In the genomic region with DNA sequence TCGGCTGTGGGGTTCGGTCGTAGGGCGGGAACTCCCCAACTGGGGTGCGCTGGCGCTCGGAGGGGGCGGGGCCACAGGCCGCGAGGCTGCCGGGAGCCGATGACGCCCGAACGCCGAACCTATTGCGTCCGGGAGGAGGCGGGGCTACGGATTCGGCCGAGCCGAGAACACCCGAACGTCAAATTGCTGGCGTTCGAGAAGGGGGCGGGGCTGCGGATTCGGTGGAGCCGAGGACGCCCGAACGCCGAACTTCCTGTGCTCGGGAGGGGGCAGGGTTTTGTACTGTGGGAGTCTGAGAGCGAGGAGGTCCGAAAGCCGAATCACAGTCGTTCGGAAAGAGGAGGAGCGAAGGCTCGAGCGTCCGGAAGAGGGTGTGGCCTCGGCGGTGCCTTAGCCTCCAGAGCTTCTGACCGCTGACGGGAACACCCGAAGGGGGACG, we compare ENCODE assay signal across 1 cellular context.
TF ChIP-seq lines count a peak whose summit lies in the region.

No MANE protein-coding gene starts in this region.

TF ChIP-seq in K562, 482 proteins besides CTCF, POLR2A, EP300 and RAD21 (continues in another document):
- TF ChIP-seq, protein P1, sequence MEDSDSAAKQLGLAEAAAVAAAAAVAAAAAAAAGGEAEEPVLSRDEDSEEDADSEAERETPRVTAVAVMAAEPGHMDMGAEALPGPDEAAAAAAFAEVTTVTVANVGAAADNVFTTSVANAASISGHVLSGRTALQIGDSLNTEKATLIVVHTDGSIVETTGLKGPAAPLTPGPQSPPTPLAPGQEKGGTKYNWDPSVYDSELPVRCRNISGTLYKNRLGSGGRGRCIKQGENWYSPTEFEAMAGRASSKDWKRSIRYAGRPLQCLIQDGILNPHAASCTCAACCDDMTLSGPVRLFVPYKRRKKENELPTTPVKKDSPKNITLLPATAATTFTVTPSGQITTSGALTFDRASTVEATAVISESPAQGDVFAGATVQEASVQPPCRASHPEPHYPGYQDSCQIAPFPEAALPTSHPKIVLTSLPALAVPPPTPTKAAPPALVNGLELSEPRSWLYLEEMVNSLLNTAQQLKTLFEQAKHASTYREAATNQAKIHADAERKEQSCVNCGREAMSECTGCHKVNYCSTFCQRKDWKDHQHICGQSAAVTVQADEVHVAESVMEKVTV (CRISPR knock-in tag; IDR thresholded peaks at IDR 0.05) = peak; percentile 100
- TF ChIP-seq, protein P2, sequence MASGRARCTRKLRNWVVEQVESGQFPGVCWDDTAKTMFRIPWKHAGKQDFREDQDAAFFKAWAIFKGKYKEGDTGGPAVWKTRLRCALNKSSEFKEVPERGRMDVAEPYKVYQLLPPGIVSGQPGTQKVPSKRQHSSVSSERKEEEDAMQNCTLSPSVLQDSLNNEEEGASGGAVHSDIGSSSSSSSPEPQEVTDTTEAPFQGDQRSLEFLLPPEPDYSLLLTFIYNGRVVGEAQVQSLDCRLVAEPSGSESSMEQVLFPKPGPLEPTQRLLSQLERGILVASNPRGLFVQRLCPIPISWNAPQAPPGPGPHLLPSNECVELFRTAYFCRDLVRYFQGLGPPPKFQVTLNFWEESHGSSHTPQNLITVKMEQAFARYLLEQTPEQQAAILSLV (tag; IDR thresholded peaks at IDR 0.05) = no peak
- 0 out of 2 replicates have a peak, but pooled peaks have one; percentile 19 for TF ChIP-seq HDGF (IDR thresholded peaks at IDR 0.05)
- no peak for TF ChIP-seq IFI16 (CRISPR knock-in tag; IDR thresholded peaks at IDR 0.05)
- TF ChIP-seq KHSRP (IDR thresholded peaks at IDR 0.05) = no peak
- no peak for TF ChIP-seq KLF10 (CRISPR knock-in tag; IDR thresholded peaks at IDR 0.05)
- TF ChIP-seq, protein P3, sequence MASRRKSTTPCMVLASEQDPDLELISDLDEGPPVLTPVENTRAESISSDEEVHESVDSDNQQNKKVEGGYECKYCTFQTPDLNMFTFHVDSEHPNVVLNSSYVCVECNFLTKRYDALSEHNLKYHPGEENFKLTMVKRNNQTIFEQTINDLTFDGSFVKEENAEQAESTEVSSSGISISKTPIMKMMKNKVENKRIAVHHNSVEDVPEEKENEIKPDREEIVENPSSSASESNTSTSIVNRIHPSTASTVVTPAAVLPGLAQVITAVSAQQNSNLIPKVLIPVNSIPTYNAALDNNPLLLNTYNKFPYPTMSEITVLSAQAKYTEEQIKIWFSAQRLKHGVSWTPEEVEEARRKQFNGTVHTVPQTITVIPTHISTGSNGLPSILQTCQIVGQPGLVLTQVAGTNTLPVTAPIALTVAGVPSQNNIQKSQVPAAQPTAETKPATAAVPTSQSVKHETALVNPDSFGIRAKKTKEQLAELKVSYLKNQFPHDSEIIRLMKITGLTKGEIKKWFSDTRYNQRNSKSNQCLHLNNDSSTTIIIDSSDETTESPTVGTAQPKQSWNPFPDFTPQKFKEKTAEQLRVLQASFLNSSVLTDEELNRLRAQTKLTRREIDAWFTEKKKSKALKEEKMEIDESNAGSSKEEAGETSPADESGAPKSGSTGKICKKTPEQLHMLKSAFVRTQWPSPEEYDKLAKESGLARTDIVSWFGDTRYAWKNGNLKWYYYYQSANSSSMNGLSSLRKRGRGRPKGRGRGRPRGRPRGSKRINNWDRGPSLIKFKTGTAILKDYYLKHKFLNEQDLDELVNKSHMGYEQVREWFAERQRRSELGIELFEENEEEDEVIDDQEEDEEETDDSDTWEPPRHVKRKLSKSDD (conservative IDR thresholded peaks at IDR 0.05; ENCODE audit: low read length) = no peak
- TF ChIP-seq CAMTA2 (CRISPR knock-in tag; conservative IDR thresholded peaks at IDR 0.05) = no peak
- TF ChIP-seq, protein P4, sequence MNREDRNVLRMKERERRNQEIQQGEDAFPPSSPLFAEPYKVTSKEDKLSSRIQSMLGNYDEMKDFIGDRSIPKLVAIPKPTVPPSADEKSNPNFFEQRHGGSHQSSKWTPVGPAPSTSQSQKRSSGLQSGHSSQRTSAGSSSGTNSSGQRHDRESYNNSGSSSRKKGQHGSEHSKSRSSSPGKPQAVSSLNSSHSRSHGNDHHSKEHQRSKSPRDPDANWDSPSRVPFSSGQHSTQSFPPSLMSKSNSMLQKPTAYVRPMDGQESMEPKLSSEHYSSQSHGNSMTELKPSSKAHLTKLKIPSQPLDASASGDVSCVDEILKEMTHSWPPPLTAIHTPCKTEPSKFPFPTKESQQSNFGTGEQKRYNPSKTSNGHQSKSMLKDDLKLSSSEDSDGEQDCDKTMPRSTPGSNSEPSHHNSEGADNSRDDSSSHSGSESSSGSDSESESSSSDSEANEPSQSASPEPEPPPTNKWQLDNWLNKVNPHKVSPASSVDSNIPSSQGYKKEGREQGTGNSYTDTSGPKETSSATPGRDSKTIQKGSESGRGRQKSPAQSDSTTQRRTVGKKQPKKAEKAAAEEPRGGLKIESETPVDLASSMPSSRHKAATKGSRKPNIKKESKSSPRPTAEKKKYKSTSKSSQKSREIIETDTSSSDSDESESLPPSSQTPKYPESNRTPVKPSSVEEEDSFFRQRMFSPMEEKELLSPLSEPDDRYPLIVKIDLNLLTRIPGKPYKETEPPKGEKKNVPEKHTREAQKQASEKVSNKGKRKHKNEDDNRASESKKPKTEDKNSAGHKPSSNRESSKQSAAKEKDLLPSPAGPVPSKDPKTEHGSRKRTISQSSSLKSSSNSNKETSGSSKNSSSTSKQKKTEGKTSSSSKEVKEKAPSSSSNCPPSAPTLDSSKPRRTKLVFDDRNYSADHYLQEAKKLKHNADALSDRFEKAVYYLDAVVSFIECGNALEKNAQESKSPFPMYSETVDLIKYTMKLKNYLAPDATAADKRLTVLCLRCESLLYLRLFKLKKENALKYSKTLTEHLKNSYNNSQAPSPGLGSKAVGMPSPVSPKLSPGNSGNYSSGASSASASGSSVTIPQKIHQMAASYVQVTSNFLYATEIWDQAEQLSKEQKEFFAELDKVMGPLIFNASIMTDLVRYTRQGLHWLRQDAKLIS (CRISPR knock-in tag; IDR thresholded peaks at IDR 0.05) = no peak
- no peak for TF ChIP-seq EGR1 (conservative IDR thresholded peaks at IDR 0.05)
- TF ChIP-seq POLR2H (tag; IDR thresholded peaks at IDR 0.05; ENCODE audit: low read depth) = peak; percentile 8; the same call in 1 of the 2 replicates
- no peak for TF ChIP-seq NFXL1 (CRISPR knock-in tag; IDR thresholded peaks at IDR 0.05)
- TF ChIP-seq, protein P5, sequence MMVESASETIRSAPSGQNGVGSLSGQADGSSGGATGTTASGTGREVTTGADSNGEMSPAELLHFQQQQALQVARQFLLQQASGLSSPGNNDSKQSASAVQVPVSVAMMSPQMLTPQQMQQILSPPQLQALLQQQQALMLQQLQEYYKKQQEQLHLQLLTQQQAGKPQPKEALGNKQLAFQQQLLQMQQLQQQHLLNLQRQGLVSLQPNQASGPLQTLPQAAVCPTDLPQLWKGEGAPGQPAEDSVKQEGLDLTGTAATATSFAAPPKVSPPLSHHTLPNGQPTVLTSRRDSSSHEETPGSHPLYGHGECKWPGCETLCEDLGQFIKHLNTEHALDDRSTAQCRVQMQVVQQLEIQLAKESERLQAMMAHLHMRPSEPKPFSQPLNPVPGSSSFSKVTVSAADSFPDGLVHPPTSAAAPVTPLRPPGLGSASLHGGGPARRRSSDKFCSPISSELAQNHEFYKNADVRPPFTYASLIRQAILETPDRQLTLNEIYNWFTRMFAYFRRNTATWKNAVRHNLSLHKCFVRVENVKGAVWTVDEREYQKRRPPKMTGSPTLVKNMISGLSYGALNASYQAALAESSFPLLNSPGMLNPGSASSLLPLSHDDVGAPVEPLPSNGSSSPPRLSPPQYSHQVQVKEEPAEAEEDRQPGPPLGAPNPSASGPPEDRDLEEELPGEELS (CRISPR knock-in tag; IDR thresholded peaks at IDR 0.05; ENCODE audit: borderline replicate concordance) = no peak
- no peak for TF ChIP-seq NCOR1 (IDR thresholded peaks at IDR 0.05)
- no peak for TF ChIP-seq JUNB (CRISPR knock-in tag; conservative IDR thresholded peaks at IDR 0.05)
- TF ChIP-seq ELF1 (tag; IDR thresholded peaks at IDR 0.05) = 0 out of 2 replicates have a peak, but pooled peaks have one; percentile 50
- peak; percentile 79 for TF ChIP-seq POLR2G (IDR thresholded peaks at IDR 0.05; ENCODE audit: low read depth, low read length)
- no peak for TF ChIP-seq NCOA1 (IDR thresholded peaks at IDR 0.05; ENCODE audit: low read depth)
- TF ChIP-seq ZNF699 (CRISPR knock-in tag; IDR thresholded peaks at IDR 0.05; ENCODE audit: insufficient replicate concordance) = no peak
- 0 out of 2 replicates have a peak, but pooled peaks have one; percentile 5 for TF ChIP-seq ZNF511 (CRISPR knock-in tag; IDR thresholded peaks at IDR 0.05)
- TF ChIP-seq ARID4B (CRISPR knock-in tag; IDR thresholded peaks at IDR 0.05) = no peak
- no peak for TF ChIP-seq ATF7 (IDR thresholded peaks at IDR 0.05)
- TF ChIP-seq, protein P6, sequence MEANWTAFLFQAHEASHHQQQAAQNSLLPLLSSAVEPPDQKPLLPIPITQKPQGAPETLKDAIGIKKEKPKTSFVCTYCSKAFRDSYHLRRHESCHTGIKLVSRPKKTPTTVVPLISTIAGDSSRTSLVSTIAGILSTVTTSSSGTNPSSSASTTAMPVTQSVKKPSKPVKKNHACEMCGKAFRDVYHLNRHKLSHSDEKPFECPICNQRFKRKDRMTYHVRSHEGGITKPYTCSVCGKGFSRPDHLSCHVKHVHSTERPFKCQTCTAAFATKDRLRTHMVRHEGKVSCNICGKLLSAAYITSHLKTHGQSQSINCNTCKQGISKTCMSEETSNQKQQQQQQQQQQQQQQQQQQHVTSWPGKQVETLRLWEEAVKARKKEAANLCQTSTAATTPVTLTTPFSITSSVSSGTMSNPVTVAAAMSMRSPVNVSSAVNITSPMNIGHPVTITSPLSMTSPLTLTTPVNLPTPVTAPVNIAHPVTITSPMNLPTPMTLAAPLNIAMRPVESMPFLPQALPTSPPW (CRISPR knock-in tag; IDR thresholded peaks at IDR 0.05) = 0 out of 2 replicates have a peak, but pooled peaks have one; percentile 29
- TF ChIP-seq BRF1 (IDR thresholded peaks at IDR 0.05; ENCODE audit: borderline replicate concordance, extremely low read depth, insufficient read length) = no peak
- no peak for TF ChIP-seq SRSF1 (IDR thresholded peaks at IDR 0.05; ENCODE audit: low read depth, low read length)
- TF ChIP-seq GATAD2A (IDR thresholded peaks at IDR 0.05) = peak; percentile 90
- TF ChIP-seq HDAC1 (IDR thresholded peaks at IDR 0.05) = no peak
- peak; percentile 67 for TF ChIP-seq CREM (IDR thresholded peaks at IDR 0.05; ENCODE audit: low read depth)
- TF ChIP-seq ZBTB8A (IDR thresholded peaks at IDR 0.05; ENCODE audit: partially characterized antibody) = no peak
- TF ChIP-seq NCOA6 (IDR thresholded peaks at IDR 0.05) = no peak
- TF ChIP-seq NRF1 (conservative IDR thresholded peaks at IDR 0.05 in 1 of 2, IDR thresholded peaks at IDR 0.05 in 1 of 2) = peak in 1 of 2 experiments; percentile 84
- TF ChIP-seq, protein P7, sequence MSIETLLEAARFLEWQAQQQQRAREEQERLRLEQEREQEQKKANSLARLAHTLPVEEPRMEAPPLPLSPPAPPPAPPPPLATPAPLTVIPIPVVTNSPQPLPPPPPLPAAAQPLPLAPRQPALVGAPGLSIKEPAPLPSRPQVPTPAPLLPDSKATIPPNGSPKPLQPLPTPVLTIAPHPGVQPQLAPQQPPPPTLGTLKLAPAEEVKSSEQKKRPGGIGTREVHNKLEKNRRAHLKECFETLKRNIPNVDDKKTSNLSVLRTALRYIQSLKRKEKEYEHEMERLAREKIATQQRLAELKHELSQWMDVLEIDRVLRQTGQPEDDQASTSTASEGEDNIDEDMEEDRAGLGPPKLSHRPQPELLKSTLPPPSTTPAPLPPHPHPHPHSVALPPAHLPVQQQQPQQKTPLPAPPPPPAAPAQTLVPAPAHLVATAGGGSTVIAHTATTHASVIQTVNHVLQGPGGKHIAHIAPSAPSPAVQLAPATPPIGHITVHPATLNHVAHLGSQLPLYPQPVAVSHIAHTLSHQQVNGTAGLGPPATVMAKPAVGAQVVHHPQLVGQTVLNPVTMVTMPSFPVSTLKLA (conservative IDR thresholded peaks at IDR 0.05) = peak in 1 of 2 experiments; percentile 7; a peak in 1 of 4 replicates
- TF ChIP-seq CXXC5 (CRISPR knock-in tag; IDR thresholded peaks at IDR 0.05) = peak; percentile 22; the same call in 1 of the 2 replicates
- no peak for TF ChIP-seq ZC3H8 (IDR thresholded peaks at IDR 0.05)
- TF ChIP-seq RBFOX2 (IDR thresholded peaks at IDR 0.05; ENCODE audit: low read depth, low read length) = peak; percentile 61
- TF ChIP-seq CREB1 (IDR thresholded peaks at IDR 0.05) = peak; percentile 81
- TF ChIP-seq CREB1 (CRISPR knock-in tag; IDR thresholded peaks at IDR 0.05) = peak; percentile 69
- TF ChIP-seq, protein P8, sequence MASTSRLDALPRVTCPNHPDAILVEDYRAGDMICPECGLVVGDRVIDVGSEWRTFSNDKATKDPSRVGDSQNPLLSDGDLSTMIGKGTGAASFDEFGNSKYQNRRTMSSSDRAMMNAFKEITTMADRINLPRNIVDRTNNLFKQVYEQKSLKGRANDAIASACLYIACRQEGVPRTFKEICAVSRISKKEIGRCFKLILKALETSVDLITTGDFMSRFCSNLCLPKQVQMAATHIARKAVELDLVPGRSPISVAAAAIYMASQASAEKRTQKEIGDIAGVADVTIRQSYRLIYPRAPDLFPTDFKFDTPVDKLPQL (IDR thresholded peaks at IDR 0.05; ENCODE audit: extremely low read depth, insufficient read length) = no peak
- TF ChIP-seq RBBP5 (IDR thresholded peaks at IDR 0.05; ENCODE audit: borderline replicate concordance, insufficient read depth, low read length, poor library complexity, severe bottlenecking) = no peak
- TF ChIP-seq ZNF75A (CRISPR knock-in tag; IDR thresholded peaks at IDR 0.05) = no peak
